Comparison of ENCODE assay signal across 31 cellular contexts in the genomic region with DNA sequence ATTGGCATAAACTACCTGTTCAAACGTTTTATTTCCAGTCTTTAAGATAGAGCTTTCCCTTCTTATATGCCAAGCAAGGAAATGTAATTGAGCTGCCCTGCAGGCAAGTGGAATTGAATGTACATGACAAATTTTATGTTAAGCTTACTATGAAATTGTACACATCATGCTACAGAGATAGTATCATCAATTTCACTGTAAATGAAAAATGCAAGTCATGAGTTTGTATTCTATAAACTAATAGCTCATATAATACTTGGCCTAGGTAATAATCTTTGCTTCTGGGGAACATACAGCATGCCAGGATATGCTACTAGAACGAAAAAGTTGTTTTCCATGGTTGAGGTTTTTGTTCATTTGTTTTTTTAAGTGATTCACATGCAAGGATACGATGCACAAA.
"Had no signal": no experiment of that assay in that cellular context is flagged by ENCODE, and none has a peak within 500 bp of the region (broad histone marks: within the 10 kb centered on the region; RNA-seq: fewer than 3 reads in every experiment).

No MANE protein-coding gene starts in this region.

- ATAC-seq: natural killer cell; psoas muscle; right cardiac atrium; sciatic nerve; stimulated activated memory B cell treated with anti-CD40 and anti-IgM and Interleukin-4, amounts not matched to agents 10 μg/mL and 1 μg/mL and 100 μg/mL, for 72 hours; stimulated activated naive CD8-positive, alpha-beta T cell treated with anti-CD3 and anti-CD28 coated beads, Interleukin-15, amount 100 ng/mL, for 72 hours; stimulated activated naive CD8-positive, alpha-beta T cell treated with anti-CD3 and anti-CD28 coated beads, Interleukin-15, Interleukin-2, amounts not matched to agents 100 U/mL and 50 U/mL, for 24 hours; upper lobe of right lung had no signal

- DNase-seq: natural killer cell; occipital lobe; ovary; posterior cingulate gyrus; psoas muscle; right cardiac atrium; spleen; stimulated activated CD4-positive, alpha-beta T cell treated with anti-CD3 and anti-CD28 coated beads, Interleukin-12 subunit alpha, Interleukin-12 subunit beta, amount 100 ng/mL, for 4 hours; stimulated activated CD4-positive, alpha-beta T cell treated with anti-CD3 and anti-CD28 coated beads, Interleukin-1b, Interleukin-23, amount 100 ng/mL, for 48 hours; stimulated activated CD4-positive, alpha-beta T cell treated with anti-CD3 and anti-CD28 coated beads, Interleukin-4, amount 100 ng/mL, for 1 hour; stimulated activated CD4-positive, alpha-beta T cell treated with anti-CD3 and anti-CD28 coated beads, Interleukin-4, amount 100 ng/mL, for 4 hours; stimulated activated CD8-positive, alpha-beta memory T cell treated with anti-CD3 and anti-CD28 coated beads, Interleukin-4, amount 100 ng/mL, for 48 hours; stimulated activated naive CD4-positive, alpha-beta T cell; stimulated activated naive CD8-positive, alpha-beta T cell treated with anti-CD3 and anti-CD28 coated beads, Interleukin-15, amount 100 ng/mL, for 72 hours; stimulated activated naive CD8-positive, alpha-beta T cell treated with anti-CD3 and anti-CD28 coated beads, Interleukin-15, Interleukin-2, amounts not matched to agents 100 U/mL and 50 U/mL, for 24 hours; substantia nigra; testis; tibial artery; transverse colon; upper lobe of right lung; uterus had no signal

- H3K27me3 ChIP-seq: neural progenitor cell, ovary, suprapubic skin, testis, tibial artery, transverse colon, upper lobe of right lung, uterus had no signal

- H3K36me3 ChIP-seq: neural progenitor cell, ovary, spleen, suprapubic skin, tibial artery, transverse colon, upper lobe of right lung, uterus had no signal

- H3K27me3 Mint-ChIP-seq: progenitor cell of endocrine pancreas; stimulated activated memory B cell treated with anti-CD40 and anti-IgM and Interleukin-4, amounts not matched to agents 10 μg/mL and 1 μg/mL and 100 μg/mL, for 72 hours had no signal

- H3K4me2 ChIP-seq: smooth muscle cell had no signal

- H3K4me1 Mint-ChIP-seq: natural killer cell; stimulated activated memory B cell treated with anti-CD40 and anti-IgM and Interleukin-4, amounts not matched to agents 10 μg/mL and 1 μg/mL and 100 μg/mL, for 72 hours; stimulated activated naive CD8-positive, alpha-beta T cell treated with anti-CD3 and anti-CD28 coated beads, Interleukin-15, amount 100 ng/mL, for 72 hours had no signal

- H3K4me1 ChIP-seq: parathyroid adenoma, suprapubic skin, upper lobe of right lung, uterus had no signal

- H3K9ac ChIP-seq: neural progenitor cell, parathyroid adenoma had no signal

- H3K9me3 ChIP-seq: ovary, psoas muscle, spleen, suprapubic skin, testis, tibial artery, transverse colon, upper lobe of right lung, uterus had no signal

- H3K4me3 Mint-ChIP-seq: natural killer cell; nephron; neural progenitor cell; stimulated activated memory B cell treated with anti-CD40 and anti-IgM and Interleukin-4, amounts not matched to agents 10 μg/mL and 1 μg/mL and 100 μg/mL, for 72 hours; stimulated activated naive CD8-positive, alpha-beta T cell treated with anti-CD3 and anti-CD28 coated beads, Interleukin-15, amount 100 ng/mL, for 72 hours; type B pancreatic cell had no signal

- H3K4me3 ChIP-seq: neural progenitor cell, ovary, psoas muscle, skin epidermis, smooth muscle cell, spleen, suprapubic skin, testis, tibial artery, transverse colon, upper lobe of right lung, uterus had no signal

- H3K27ac ChIP-seq: neural progenitor cell, ovary, parathyroid adenoma, psoas muscle, skin epidermis, spleen, suprapubic skin, testis, tibial artery, transverse colon, upper lobe of right lung, uterus had no signal

- H3K36me3 Mint-ChIP-seq: natural killer cell; stimulated activated memory B cell treated with anti-CD40 and anti-IgM and Interleukin-4, amounts not matched to agents 10 μg/mL and 1 μg/mL and 100 μg/mL, for 72 hours had no signal

- H3K27ac Mint-ChIP-seq: natural killer cell; nephron; neural progenitor cell; progenitor cell of endocrine pancreas; stimulated activated memory B cell treated with anti-CD40 and anti-IgM and Interleukin-4, amounts not matched to agents 10 μg/mL and 1 μg/mL and 100 μg/mL, for 72 hours; stimulated activated naive CD8-positive, alpha-beta T cell treated with anti-CD3 and anti-CD28 coated beads, Interleukin-15, amount 100 ng/mL, for 72 hours; type B pancreatic cell had no signal

- H3K9me3 Mint-ChIP-seq: natural killer cell; nephron; neural progenitor cell; stimulated activated memory B cell treated with anti-CD40 and anti-IgM and Interleukin-4, amounts not matched to agents 10 μg/mL and 1 μg/mL and 100 μg/mL, for 72 hours; stimulated activated naive CD8-positive, alpha-beta T cell treated with anti-CD3 and anti-CD28 coated beads, Interleukin-15, amount 100 ng/mL, for 72 hours; type B pancreatic cell had no signal

- H2AFZ ChIP-seq: neural progenitor cell, parathyroid adenoma had no signal
